ENCODE assay signal across 23 cellular contexts in genomic region chr7:16135628-16136027, GRCh38.
"Had no signal": no experiment of that assay in that cellular context is flagged by ENCODE, and none has a peak within 500 bp of the region (broad histone marks: within the 10 kb centered on the region; RNA-seq: fewer than 3 reads in every experiment).

No MANE protein-coding gene starts in this region.

- H3K4me1 ChIP-seq: ascending aorta, lower lobe of right lung, pancreas, upper lobe of left lung had no signal

- H3K4me3 Mint-ChIP-seq: natural killer cell; stimulated activated effector memory CD8-positive, alpha-beta T cell treated with anti-CD3 and anti-CD28 coated beads, Interleukin-12 subunit alpha, Interleukin-12 subunit beta, amount 100 ng/mL, for 72 hours had no signal

- H3K27me3 ChIP-seq: ascending aorta, gastrocnemius medialis, neutrophil, pancreas, stomach, upper lobe of left lung had no signal

- H3K36me3 Mint-ChIP-seq: natural killer cell; stimulated activated effector memory CD8-positive, alpha-beta T cell treated with anti-CD3 and anti-CD28 coated beads, Interleukin-12 subunit alpha, Interleukin-12 subunit beta, amount 100 ng/mL, for 72 hours had no signal

- H3K4me1 Mint-ChIP-seq: natural killer cell; stimulated activated effector memory CD8-positive, alpha-beta T cell treated with anti-CD3 and anti-CD28 coated beads, Interleukin-12 subunit alpha, Interleukin-12 subunit beta, amount 100 ng/mL, for 72 hours had no signal

- FAIRE-seq: bronchial epithelial cell, keratinocyte had no signal

- H3K27ac Mint-ChIP-seq: natural killer cell; stimulated activated effector memory CD8-positive, alpha-beta T cell treated with anti-CD3 and anti-CD28 coated beads, Interleukin-12 subunit alpha, Interleukin-12 subunit beta, amount 100 ng/mL, for 72 hours had no signal

- DNase-seq: activated CD4-positive, CD25-positive, alpha-beta regulatory T cell treated with anti-CD3 and anti-CD28 coated beads, Interleukin-2, amount 50 U/mL, for 72 hours; activated CD8-positive, alpha-beta memory T cell treated with anti-CD3 and anti-CD28 coated beads for 24 hours; activated CD8-positive, alpha-beta memory T cell treated with anti-CD3 and anti-CD28 coated beads, Interleukin-2, amount 50 U/mL, for 48 hours; activated effector memory CD4-positive, alpha-beta T cell treated with Interleukin-2 at 50 U/mL for 16 hours; activated naive CD4-positive, alpha-beta T cell treated with anti-CD3 and anti-CD28 coated beads, Interleukin-2, amount 50 U/mL, for 16 hours; activated T-cell treated with anti-CD3 and anti-CD28 coated beads, Interleukin-2, amount 50 U/mL, for 48 hours; cerebellar nuclear complex; cortex of kidney; effector CD4-positive, alpha-beta T cell; gastrocnemius medialis; head of caudate nucleus; lower lobe of right lung; natural killer cell; pancreas; stimulated activated CD4-positive, alpha-beta T cell treated with anti-CD3 and anti-CD28 coated beads, Interleukin-4, amount 100 ng/mL, for 24 hours; stomach; upper lobe of left lung had no signal

- H3K9me3 Mint-ChIP-seq: stimulated activated effector memory CD8-positive, alpha-beta T cell treated with anti-CD3 and anti-CD28 coated beads, Interleukin-12 subunit alpha, Interleukin-12 subunit beta, amount 100 ng/mL, for 72 hours had no signal

- H3K9me3 ChIP-seq: ascending aorta, gastrocnemius medialis, lower lobe of right lung, neutrophil, pancreas, stomach, upper lobe of left lung had no signal

- H3K36me3 ChIP-seq: ascending aorta, gastrocnemius medialis, lower lobe of right lung, neutrophil, pancreas, stomach, upper lobe of left lung had no signal

- H3K4me3 ChIP-seq: ascending aorta, gastrocnemius medialis, lower lobe of right lung, pancreas, stomach, upper lobe of left lung had no signal

- H3K27ac ChIP-seq: ascending aorta, gastrocnemius medialis, lower lobe of right lung, neutrophil, pancreas, stomach, upper lobe of left lung, VCaP had no signal
